In genomic region chr16:15847621-15848175, GRCh38 we compare ENCODE assay signal across 27 cellular contexts. TPM values are rescaled to one million over a fixed set of nuclear protein-coding genes. Genes with fewer than 3 reads are reported as not detected.
"Had no signal": no experiment of that assay in that cellular context is flagged by ENCODE, and none has a peak within 500 bp of the region (broad histone marks: within the 10 kb centered on the region; RNA-seq: fewer than 3 reads in every experiment).

No MANE protein-coding gene starts in this region.

- H3K9me3 Mint-ChIP-seq: activated B cell treated with CpG ODN at 0.5 μM for 24 hours; activated CD8-positive, alpha-beta T cell treated with anti-CD3 and anti-CD28 coated beads for 36 hours; activated naive CD4-positive, alpha-beta T cell treated with anti-CD3 and anti-CD28 coated beads, Interleukin-2, amount 50 U/mL, for 24 hours; activated naive CD8-positive, alpha-beta T cell treated with anti-CD3 and anti-CD28 coated beads, Interleukin-2, amount 50 U/mL, for 24 hours; activated T-helper 2 cell treated with anti-CD3 and anti-CD28 coated beads, Interferon-gamma antibody, Interleukin-2, Interleukin-4, amounts not matched to agents 10 μg/mL and 5 μg/mL and 100 μg/mL, durations not matched to agents 14 hours and 24 hours and 36 hours; dendritic cell treated with granulocyte-macrophage colony-stimulating factor and Interleukin-4, amounts not matched to agents 40 ng/mL and 50 ng/mL, for 4 days; endodermal cell; memory B cell; natural killer cell treated with Interleukin-12 subunit alpha and Interleukin-12 subunit beta and Interleukin-15 and Interleukin-18, amount 100 ng/mL, for 72 hours; stimulated activated memory B cell treated with anti-CD40 and anti-IgM and Interleukin-4, amounts not matched to agents 10 μg/mL and 1 μg/mL and 100 μg/mL, for 72 hours; T-cell had no signal

- DNase-seq: activated B cell treated with CpG ODN at 0.5 μM for 24 hours; activated CD4-positive, alpha-beta T cell treated with anti-CD3 and anti-CD28 coated beads, Interleukin-2, amount 50 U/mL, for 1 hour; activated CD8-positive, alpha-beta memory T cell treated with anti-CD3 and anti-CD28 coated beads, Interleukin-2, amount 10 ng/mL, durations not matched to agents 7 days and 5 days; activated CD8-positive, alpha-beta T cell treated with anti-CD3 and anti-CD28 coated beads for 36 hours; activated naive CD8-positive, alpha-beta T cell treated with anti-CD3 and anti-CD28 coated beads, Interleukin-2, amount 50 U/mL, for 24 hours; activated T-cell treated with anti-CD3 and anti-CD28 coated beads, Interleukin-2, amount 50 U/mL, for 48 hours; amygdala; central memory CD4-positive, alpha-beta T cell; endodermal cell; islet precursor cell; small intestine; stimulated activated CD4-positive, alpha-beta T cell treated with anti-CD3 and anti-CD28 coated beads, Interleukin-1b, Interleukin-23, amount 100 ng/mL, for 48 hours; stimulated activated CD4-positive, alpha-beta T cell treated with anti-CD3 and anti-CD28 coated beads, Interleukin-4, amount 100 ng/mL, for 4 hours; stimulated activated CD8-positive, alpha-beta memory T cell treated with anti-CD3 and anti-CD28 coated beads, Interleukin-4, amount 100 ng/mL, for 48 hours; T-cell; upper lobe of left lung had no signal

- H2AFZ ChIP-seq: hepatocyte had no signal

- H3K36me3 ChIP-seq: breast epithelium, upper lobe of left lung had no signal

- H3K4me3 ChIP-seq: breast epithelium, hepatocyte, upper lobe of left lung had no signal

- H3K4me1 Mint-ChIP-seq: activated B cell treated with CpG ODN at 0.5 μM for 24 hours; activated CD8-positive, alpha-beta memory T cell treated with anti-CD3 and anti-CD28 coated beads, Interleukin-2, amount 10 ng/mL, durations not matched to agents 7 days and 5 days; activated naive CD4-positive, alpha-beta T cell treated with anti-CD3 and anti-CD28 coated beads, Interleukin-2, amount 50 U/mL, for 24 hours; activated naive CD8-positive, alpha-beta T cell treated with anti-CD3 and anti-CD28 coated beads, Interleukin-2, amount 50 U/mL, for 24 hours; endodermal cell; memory B cell; stimulated activated memory B cell treated with anti-CD40 and anti-IgM and Interleukin-4, amounts not matched to agents 10 μg/mL and 1 μg/mL and 100 μg/mL, for 72 hours; T-cell had no signal

- H3K27ac ChIP-seq: breast epithelium, hepatocyte, upper lobe of left lung had no signal

- H3K4me3 Mint-ChIP-seq: activated B cell treated with CpG ODN at 0.5 μM for 24 hours; activated CD8-positive, alpha-beta memory T cell treated with anti-CD3 and anti-CD28 coated beads, Interleukin-2, amount 10 ng/mL, durations not matched to agents 7 days and 5 days; activated CD8-positive, alpha-beta T cell treated with anti-CD3 and anti-CD28 coated beads for 36 hours; activated naive CD4-positive, alpha-beta T cell treated with anti-CD3 and anti-CD28 coated beads, Interleukin-2, amount 50 U/mL, for 24 hours; activated naive CD8-positive, alpha-beta T cell treated with anti-CD3 and anti-CD28 coated beads, Interleukin-2, amount 50 U/mL, for 24 hours; dendritic cell treated with granulocyte-macrophage colony-stimulating factor and Interleukin-4, amounts not matched to agents 40 ng/mL and 50 ng/mL, for 4 days; endodermal cell; memory B cell; natural killer cell treated with Interleukin-12 subunit alpha and Interleukin-12 subunit beta and Interleukin-15 and Interleukin-18, amount 100 ng/mL, for 72 hours; stimulated activated memory B cell treated with anti-CD40 and anti-IgM and Interleukin-4, amounts not matched to agents 10 μg/mL and 1 μg/mL and 100 μg/mL, for 72 hours; T-cell had no signal

- H3K27ac Mint-ChIP-seq: activated B cell treated with CpG ODN at 0.5 μM for 24 hours; activated CD8-positive, alpha-beta memory T cell treated with anti-CD3 and anti-CD28 coated beads, Interleukin-2, amount 10 ng/mL, durations not matched to agents 7 days and 5 days; activated CD8-positive, alpha-beta T cell treated with anti-CD3 and anti-CD28 coated beads for 36 hours; activated naive CD4-positive, alpha-beta T cell treated with anti-CD3 and anti-CD28 coated beads, Interleukin-2, amount 50 U/mL, for 24 hours; activated naive CD8-positive, alpha-beta T cell treated with anti-CD3 and anti-CD28 coated beads, Interleukin-2, amount 50 U/mL, for 24 hours; activated T-helper 2 cell treated with anti-CD3 and anti-CD28 coated beads, Interferon-gamma antibody, Interleukin-2, Interleukin-4, amounts not matched to agents 10 μg/mL and 5 μg/mL and 100 μg/mL, durations not matched to agents 14 hours and 24 hours and 36 hours; dendritic cell treated with granulocyte-macrophage colony-stimulating factor and Interleukin-4, amounts not matched to agents 40 ng/mL and 50 ng/mL, for 4 days; endodermal cell; memory B cell; natural killer cell treated with Interleukin-12 subunit alpha and Interleukin-12 subunit beta and Interleukin-15 and Interleukin-18, amount 100 ng/mL, for 72 hours; stimulated activated memory B cell treated with anti-CD40 and anti-IgM and Interleukin-4, amounts not matched to agents 10 μg/mL and 1 μg/mL and 100 μg/mL, for 72 hours; T-cell had no signal

- H3K79me2 ChIP-seq: hepatocyte had no signal

- H3K9me3 ChIP-seq: breast epithelium, upper lobe of left lung had no signal

- H3K27me3 ChIP-seq: breast epithelium, hepatocyte, upper lobe of left lung had no signal

- H3K36me3 Mint-ChIP-seq: activated CD8-positive, alpha-beta memory T cell treated with anti-CD3 and anti-CD28 coated beads, Interleukin-2, amount 10 ng/mL, durations not matched to agents 7 days and 5 days; activated naive CD4-positive, alpha-beta T cell treated with anti-CD3 and anti-CD28 coated beads, Interleukin-2, amount 50 U/mL, for 24 hours; memory B cell; natural killer cell treated with Interleukin-12 subunit alpha and Interleukin-12 subunit beta and Interleukin-15 and Interleukin-18, amount 100 ng/mL, for 72 hours; stimulated activated memory B cell treated with anti-CD40 and anti-IgM and Interleukin-4, amounts not matched to agents 10 μg/mL and 1 μg/mL and 100 μg/mL, for 72 hours; T-cell had no signal

- H3K4me2 ChIP-seq: hepatocyte had no signal

- ATAC-seq: activated CD8-positive, alpha-beta memory T cell treated with anti-CD3 and anti-CD28 coated beads, Interleukin-2, amount 10 ng/mL, durations not matched to agents 7 days and 5 days; activated CD8-positive, alpha-beta T cell treated with anti-CD3 and anti-CD28 coated beads for 36 hours; activated naive CD8-positive, alpha-beta T cell treated with anti-CD3 and anti-CD28 coated beads, Interleukin-2, amount 50 U/mL, for 24 hours; esophagus mucosa; natural killer cell treated with Interleukin-12 subunit alpha and Interleukin-12 subunit beta and Interleukin-15 and Interleukin-18, amount 100 ng/mL, for 72 hours; sciatic nerve; stimulated activated memory B cell treated with anti-CD40 and anti-IgM and Interleukin-4, amounts not matched to agents 10 μg/mL and 1 μg/mL and 100 μg/mL, for 72 hours; T-cell had no signal

- H3K4me1 ChIP-seq: breast epithelium had no signal

- H3K27me3 Mint-ChIP-seq: activated CD8-positive, alpha-beta T cell treated with anti-CD3 and anti-CD28 coated beads for 36 hours; activated naive CD4-positive, alpha-beta T cell treated with anti-CD3 and anti-CD28 coated beads, Interleukin-2, amount 50 U/mL, for 24 hours; activated naive CD8-positive, alpha-beta T cell treated with anti-CD3 and anti-CD28 coated beads, Interleukin-2, amount 50 U/mL, for 24 hours; dendritic cell treated with granulocyte-macrophage colony-stimulating factor and Interleukin-4, amounts not matched to agents 40 ng/mL and 50 ng/mL, for 4 days; stimulated activated memory B cell treated with anti-CD40 and anti-IgM and Interleukin-4, amounts not matched to agents 10 μg/mL and 1 μg/mL and 100 μg/mL, for 72 hours; T-cell had no signal

RNA-seq across cellular contexts. Expression of gene MYH11, which starts 9.1 kb away (rescaled TPM):
- total RNA-seq: activated CD8-positive, alpha-beta T cell treated with anti-CD3 and anti-CD28 coated beads for 36 hours; activated T-helper 2 cell treated with anti-CD3 and anti-CD28 coated beads, Interferon-gamma antibody, Interleukin-2, Interleukin-4, amounts not matched to agents 10 μg/mL and 5 μg/mL and 100 μg/mL, durations not matched to agents 14 hours and 24 hours and 36 hours; natural killer cell treated with Interleukin-12 subunit alpha and Interleukin-12 subunit beta and Interleukin-15 and Interleukin-18, amount 100 ng/mL, for 72 hours; T-helper 2 cell treated with Interferon-gamma antibody and Interleukin-4, amounts not matched to agents 100 ng/mL and 5 ng/mL, for 36 hours had no signal
